ENCODE assay signal across 16 cellular contexts in genomic region chr3:105470851-105471250, GRCh38.
A peak's percentile ranks its signal among the peaks of the same experiment; 100 is the strongest.
DNase-seq lines count a peak whose midpoint lies in the region; ATAC-seq, FAIRE-seq and TF ChIP-seq lines count a peak whose summit lies in the region.
"Had no signal": no experiment of that assay in that cellular context is flagged by ENCODE, and none has a peak within 500 bp of the region (broad histone marks: within the 10 kb centered on the region; RNA-seq: fewer than 3 reads in every experiment).

No MANE protein-coding gene starts in this region.

- POLR2A ChIA-PET in WTC11 (lab: Charles Lee): no interaction called here

- no peak for ATAC-seq in WTC11

- CTCF ChIA-PET in WTC11 (lab: Charles Lee): no interaction called here

- DNase-seq in H54 (ENCODE audit: insufficient read length, low spot score) (no peak), WTC11 (ENCODE audit: low spot score) (no peak), superior temporal gyrus (ENCODE audit: extremely low spot score) (peak; percentile 26), RCC 7860 (ENCODE audit: low spot score) (no peak), NCI-H1436 treated with DMSO at 0.1 percent for 48 hours (lab: John Stamatoyannopoulos, UW) (no peak), epidermal melanocyte (ENCODE audit: insufficient read length, low spot score) (no peak)
- DNase-seq: 8988T; AML-193; Caco-2; CD8-positive, alpha-beta memory T cell; DND-41; GDM1; HCEC 1CT had no signal

- TF ChIP-seq POLR2A in H54 (IDR thresholded peaks at IDR 0.05; ENCODE audit: low read depth, low read length): no peak

- peaks cover 41% of the 10 kb centered on the region for H3K4me1 Mint-ChIP-seq in WTC11

- H3K4me3 Mint-ChIP-seq in WTC11: no peak overlapping the region
- H3K4me3 Mint-ChIP-seq: CD8-positive, alpha-beta memory T cell had no signal

- no peak for TF ChIP-seq CTCF in WTC11 (IDR thresholded peaks at IDR 0.05)

- peak overlapping the region; percentile 21; the same call in 1 of the 2 replicates for H3K27ac Mint-ChIP-seq in WTC11
- H3K27ac Mint-ChIP-seq: CD8-positive, alpha-beta memory T cell had no signal

- H3K36me3 Mint-ChIP-seq in WTC11: no peaks in the 10 kb centered on the region

- H3K9me3 Mint-ChIP-seq in WTC11: peaks cover under 1% of the 10 kb centered on the region; the same call in 1 of the 2 replicates
- H3K9me3 Mint-ChIP-seq: CD8-positive, alpha-beta memory T cell had no signal

- H3K27me3 Mint-ChIP-seq in WTC11 (ENCODE audit: low read depth): no peaks in the 10 kb centered on the region
- H3K27me3 Mint-ChIP-seq: CD8-positive, alpha-beta memory T cell had no signal

- FAIRE-seq in H54 (lab: Jason Lieb, UNC): peak; percentile 45
- peak; percentile 5 for FAIRE-seq in islet of Langerhans (lab: Jason Lieb, UNC)
- FAIRE-seq in RCC 7860 (lab: Jason Lieb, UNC): no peak
- FAIRE-seq: GM12892, H1 had no signal

TF ChIP-seq in WTC11, 78 proteins besides CTCF, POLR2A, EP300 and RAD21:
- TF ChIP-seq CBFB (CRISPR knock-in tag; IDR thresholded peaks at IDR 0.05; ENCODE audit: low read depth): no peak
- TF ChIP-seq ZNF317 (CRISPR knock-in tag; IDR thresholded peaks at IDR 0.05; ENCODE audit: borderline replicate concordance, low read depth): no peak
- no peak for TF ChIP-seq FOXK1 (CRISPR knock-in tag; IDR thresholded peaks at IDR 0.05)
- TF ChIP-seq NR1H2 (CRISPR knock-in tag; IDR thresholded peaks at IDR 0.05): no peak
- no peak for TF ChIP-seq NFATC4 (CRISPR knock-in tag; IDR thresholded peaks at IDR 0.05)
- TF ChIP-seq SMAD4 (CRISPR knock-in tag; IDR thresholded peaks at IDR 0.05): no peak
